ENCODE assay signal across 1 cellular context in the genomic region with DNA sequence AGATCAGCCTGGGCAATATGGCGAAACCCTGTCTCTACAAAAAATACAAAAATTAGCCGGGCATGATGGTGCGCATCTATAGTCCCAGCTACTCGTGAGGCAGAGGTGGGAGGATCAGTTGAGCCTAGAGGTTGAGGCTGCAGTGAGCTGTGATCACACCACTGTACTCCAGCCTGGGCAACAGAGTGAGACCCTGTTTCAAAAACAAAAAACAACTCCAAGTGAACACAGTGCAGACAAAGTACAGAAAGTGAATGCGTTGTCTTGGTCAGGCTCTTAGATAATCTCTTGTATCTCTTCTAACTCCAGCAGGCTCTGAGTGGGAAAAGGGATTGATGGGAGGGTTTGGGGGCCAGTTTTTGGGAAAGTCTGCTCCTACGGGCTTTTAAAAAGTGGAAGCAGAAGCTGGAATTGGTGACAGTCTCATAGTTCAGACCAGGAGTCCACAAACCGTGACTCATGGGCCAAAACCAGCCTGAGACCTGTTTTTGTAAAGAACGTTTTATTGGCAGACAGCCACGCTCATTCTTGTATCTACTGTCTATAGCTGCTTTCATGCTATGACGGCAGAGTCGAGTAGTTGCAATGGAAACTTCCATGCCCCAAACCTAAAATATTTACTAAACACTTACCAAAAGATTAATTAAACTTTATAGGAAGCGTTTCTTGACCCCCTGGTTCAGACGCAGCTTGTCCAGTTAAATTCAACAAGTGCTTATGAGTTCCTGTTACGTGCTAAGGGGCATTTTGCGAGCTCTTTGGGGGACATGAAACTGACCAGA.
TF ChIP-seq lines count a peak whose summit lies in the region.

No MANE protein-coding gene starts in this region.

TF ChIP-seq in HepG2, 621 proteins besides CTCF, POLR2A, EP300 and RAD21:
- TF ChIP-seq, protein P1, sequence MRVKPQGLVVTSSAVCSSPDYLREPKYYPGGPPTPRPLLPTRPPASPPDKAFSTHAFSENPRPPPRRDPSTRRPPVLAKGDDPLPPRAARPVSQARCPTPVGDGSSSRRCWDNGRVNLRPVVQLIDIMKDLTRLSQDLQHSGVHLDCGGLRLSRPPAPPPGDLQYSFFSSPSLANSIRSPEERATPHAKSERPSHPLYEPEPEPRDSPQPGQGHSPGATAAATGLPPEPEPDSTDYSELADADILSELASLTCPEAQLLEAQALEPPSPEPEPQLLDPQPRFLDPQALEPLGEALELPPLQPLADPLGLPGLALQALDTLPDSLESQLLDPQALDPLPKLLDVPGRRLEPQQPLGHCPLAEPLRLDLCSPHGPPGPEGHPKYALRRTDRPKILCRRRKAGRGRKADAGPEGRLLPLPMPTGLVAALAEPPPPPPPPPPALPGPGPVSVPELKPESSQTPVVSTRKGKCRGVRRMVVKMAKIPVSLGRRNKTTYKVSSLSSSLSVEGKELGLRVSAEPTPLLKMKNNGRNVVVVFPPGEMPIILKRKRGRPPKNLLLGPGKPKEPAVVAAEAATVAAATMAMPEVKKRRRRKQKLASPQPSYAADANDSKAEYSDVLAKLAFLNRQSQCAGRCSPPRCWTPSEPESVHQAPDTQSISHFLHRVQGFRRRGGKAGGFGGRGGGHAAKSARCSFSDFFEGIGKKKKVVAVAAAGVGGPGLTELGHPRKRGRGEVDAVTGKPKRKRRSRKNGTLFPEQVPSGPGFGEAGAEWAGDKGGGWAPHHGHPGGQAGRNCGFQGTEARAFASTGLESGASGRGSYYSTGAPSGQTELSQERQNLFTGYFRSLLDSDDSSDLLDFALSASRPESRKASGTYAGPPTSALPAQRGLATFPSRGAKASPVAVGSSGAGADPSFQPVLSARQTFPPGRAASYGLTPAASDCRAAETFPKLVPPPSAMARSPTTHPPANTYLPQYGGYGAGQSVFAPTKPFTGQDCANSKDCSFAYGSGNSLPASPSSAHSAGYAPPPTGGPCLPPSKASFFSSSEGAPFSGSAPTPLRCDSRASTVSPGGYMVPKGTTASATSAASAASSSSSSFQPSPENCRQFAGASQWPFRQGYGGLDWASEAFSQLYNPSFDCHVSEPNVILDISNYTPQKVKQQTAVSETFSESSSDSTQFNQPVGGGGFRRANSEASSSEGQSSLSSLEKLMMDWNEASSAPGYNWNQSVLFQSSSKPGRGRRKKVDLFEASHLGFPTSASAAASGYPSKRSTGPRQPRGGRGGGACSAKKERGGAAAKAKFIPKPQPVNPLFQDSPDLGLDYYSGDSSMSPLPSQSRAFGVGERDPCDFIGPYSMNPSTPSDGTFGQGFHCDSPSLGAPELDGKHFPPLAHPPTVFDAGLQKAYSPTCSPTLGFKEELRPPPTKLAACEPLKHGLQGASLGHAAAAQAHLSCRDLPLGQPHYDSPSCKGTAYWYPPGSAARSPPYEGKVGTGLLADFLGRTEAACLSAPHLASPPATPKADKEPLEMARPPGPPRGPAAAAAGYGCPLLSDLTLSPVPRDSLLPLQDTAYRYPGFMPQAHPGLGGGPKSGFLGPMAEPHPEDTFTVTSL (CRISPR knock-in tag; IDR thresholded peaks at IDR 0.05; ENCODE audit: borderline replicate concordance), result 0 out of 2 replicates have a peak, but pooled peaks have one; percentile 16
- TF ChIP-seq ZNF329 (CRISPR knock-in tag; IDR thresholded peaks at IDR 0.05; ENCODE audit: low read depth), result no peak
- no peak for TF ChIP-seq NFIB (CRISPR knock-in tag; IDR thresholded peaks at IDR 0.05; ENCODE audit: borderline replicate concordance)
- 0 out of 2 replicates have a peak, but pooled peaks have one; percentile 14 for TF ChIP-seq SOX5 (CRISPR knock-in tag; IDR thresholded peaks at IDR 0.05; ENCODE audit: borderline replicate concordance)
- peak; percentile 51; the same call in 1 of the 2 replicates for TF ChIP-seq ZNF441 (CRISPR knock-in tag; IDR thresholded peaks at IDR 0.05; ENCODE audit: borderline replicate concordance)
- TF ChIP-seq ZNF660 (CRISPR knock-in tag; IDR thresholded peaks at IDR 0.05; ENCODE audit: borderline replicate concordance, low read depth), result no peak
- TF ChIP-seq HNF4A (CRISPR knock-in tag; IDR thresholded peaks at IDR 0.05), result peak; percentile 26
- no peak for TF ChIP-seq ELF3 (CRISPR knock-in tag; IDR thresholded peaks at IDR 0.05)
- no peak for TF ChIP-seq TBX2 (CRISPR knock-in tag; IDR thresholded peaks at IDR 0.05; ENCODE audit: borderline replicate concordance)
- no peak for TF ChIP-seq ZNF326 (CRISPR knock-in tag; IDR thresholded peaks at IDR 0.05; ENCODE audit: borderline replicate concordance)
- TF ChIP-seq FOXA1 (IDR thresholded peaks at IDR 0.05), result no peak
- TF ChIP-seq FOXA1 (CRISPR knock-in tag; IDR thresholded peaks at IDR 0.05), result no peak
- TF ChIP-seq, protein P2, sequence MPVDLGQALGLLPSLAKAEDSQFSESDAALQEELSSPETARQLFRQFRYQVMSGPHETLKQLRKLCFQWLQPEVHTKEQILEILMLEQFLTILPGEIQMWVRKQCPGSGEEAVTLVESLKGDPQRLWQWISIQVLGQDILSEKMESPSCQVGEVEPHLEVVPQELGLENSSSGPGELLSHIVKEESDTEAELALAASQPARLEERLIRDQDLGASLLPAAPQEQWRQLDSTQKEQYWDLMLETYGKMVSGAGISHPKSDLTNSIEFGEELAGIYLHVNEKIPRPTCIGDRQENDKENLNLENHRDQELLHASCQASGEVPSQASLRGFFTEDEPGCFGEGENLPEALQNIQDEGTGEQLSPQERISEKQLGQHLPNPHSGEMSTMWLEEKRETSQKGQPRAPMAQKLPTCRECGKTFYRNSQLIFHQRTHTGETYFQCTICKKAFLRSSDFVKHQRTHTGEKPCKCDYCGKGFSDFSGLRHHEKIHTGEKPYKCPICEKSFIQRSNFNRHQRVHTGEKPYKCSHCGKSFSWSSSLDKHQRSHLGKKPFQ (CRISPR knock-in tag; IDR thresholded peaks at IDR 0.05; ENCODE audit: insufficient replicate concordance), result no peak
- TF ChIP-seq ZFP36L1 (CRISPR knock-in tag; IDR thresholded peaks at IDR 0.05), result no peak
- TF ChIP-seq KAT2B (IDR thresholded peaks at IDR 0.05; ENCODE audit: borderline replicate concordance, low read depth, low read length), result no peak
- TF ChIP-seq, protein P3, sequence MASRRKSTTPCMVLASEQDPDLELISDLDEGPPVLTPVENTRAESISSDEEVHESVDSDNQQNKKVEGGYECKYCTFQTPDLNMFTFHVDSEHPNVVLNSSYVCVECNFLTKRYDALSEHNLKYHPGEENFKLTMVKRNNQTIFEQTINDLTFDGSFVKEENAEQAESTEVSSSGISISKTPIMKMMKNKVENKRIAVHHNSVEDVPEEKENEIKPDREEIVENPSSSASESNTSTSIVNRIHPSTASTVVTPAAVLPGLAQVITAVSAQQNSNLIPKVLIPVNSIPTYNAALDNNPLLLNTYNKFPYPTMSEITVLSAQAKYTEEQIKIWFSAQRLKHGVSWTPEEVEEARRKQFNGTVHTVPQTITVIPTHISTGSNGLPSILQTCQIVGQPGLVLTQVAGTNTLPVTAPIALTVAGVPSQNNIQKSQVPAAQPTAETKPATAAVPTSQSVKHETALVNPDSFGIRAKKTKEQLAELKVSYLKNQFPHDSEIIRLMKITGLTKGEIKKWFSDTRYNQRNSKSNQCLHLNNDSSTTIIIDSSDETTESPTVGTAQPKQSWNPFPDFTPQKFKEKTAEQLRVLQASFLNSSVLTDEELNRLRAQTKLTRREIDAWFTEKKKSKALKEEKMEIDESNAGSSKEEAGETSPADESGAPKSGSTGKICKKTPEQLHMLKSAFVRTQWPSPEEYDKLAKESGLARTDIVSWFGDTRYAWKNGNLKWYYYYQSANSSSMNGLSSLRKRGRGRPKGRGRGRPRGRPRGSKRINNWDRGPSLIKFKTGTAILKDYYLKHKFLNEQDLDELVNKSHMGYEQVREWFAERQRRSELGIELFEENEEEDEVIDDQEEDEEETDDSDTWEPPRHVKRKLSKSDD (CRISPR knock-in tag; IDR thresholded peaks at IDR 0.05; ENCODE audit: low read depth), result no peak
- TF ChIP-seq ZMYM3 (CRISPR knock-in tag; IDR thresholded peaks at IDR 0.05), result peak; percentile 53; the same call in 1 of the 2 replicates
- TF ChIP-seq, protein P4, sequence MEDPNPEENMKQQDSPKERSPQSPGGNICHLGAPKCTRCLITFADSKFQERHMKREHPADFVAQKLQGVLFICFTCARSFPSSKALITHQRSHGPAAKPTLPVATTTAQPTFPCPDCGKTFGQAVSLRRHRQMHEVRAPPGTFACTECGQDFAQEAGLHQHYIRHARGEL (CRISPR knock-in tag; IDR thresholded peaks at IDR 0.05), result 0 out of 2 replicates have a peak, but pooled peaks have one; percentile 2
- TF ChIP-seq, protein P5, sequence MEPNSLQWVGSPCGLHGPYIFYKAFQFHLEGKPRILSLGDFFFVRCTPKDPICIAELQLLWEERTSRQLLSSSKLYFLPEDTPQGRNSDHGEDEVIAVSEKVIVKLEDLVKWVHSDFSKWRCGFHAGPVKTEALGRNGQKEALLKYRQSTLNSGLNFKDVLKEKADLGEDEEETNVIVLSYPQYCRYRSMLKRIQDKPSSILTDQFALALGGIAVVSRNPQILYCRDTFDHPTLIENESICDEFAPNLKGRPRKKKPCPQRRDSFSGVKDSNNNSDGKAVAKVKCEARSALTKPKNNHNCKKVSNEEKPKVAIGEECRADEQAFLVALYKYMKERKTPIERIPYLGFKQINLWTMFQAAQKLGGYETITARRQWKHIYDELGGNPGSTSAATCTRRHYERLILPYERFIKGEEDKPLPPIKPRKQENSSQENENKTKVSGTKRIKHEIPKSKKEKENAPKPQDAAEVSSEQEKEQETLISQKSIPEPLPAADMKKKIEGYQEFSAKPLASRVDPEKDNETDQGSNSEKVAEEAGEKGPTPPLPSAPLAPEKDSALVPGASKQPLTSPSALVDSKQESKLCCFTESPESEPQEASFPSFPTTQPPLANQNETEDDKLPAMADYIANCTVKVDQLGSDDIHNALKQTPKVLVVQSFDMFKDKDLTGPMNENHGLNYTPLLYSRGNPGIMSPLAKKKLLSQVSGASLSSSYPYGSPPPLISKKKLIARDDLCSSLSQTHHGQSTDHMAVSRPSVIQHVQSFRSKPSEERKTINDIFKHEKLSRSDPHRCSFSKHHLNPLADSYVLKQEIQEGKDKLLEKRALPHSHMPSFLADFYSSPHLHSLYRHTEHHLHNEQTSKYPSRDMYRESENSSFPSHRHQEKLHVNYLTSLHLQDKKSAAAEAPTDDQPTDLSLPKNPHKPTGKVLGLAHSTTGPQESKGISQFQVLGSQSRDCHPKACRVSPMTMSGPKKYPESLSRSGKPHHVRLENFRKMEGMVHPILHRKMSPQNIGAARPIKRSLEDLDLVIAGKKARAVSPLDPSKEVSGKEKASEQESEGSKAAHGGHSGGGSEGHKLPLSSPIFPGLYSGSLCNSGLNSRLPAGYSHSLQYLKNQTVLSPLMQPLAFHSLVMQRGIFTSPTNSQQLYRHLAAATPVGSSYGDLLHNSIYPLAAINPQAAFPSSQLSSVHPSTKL (CRISPR knock-in tag; IDR thresholded peaks at IDR 0.05), result peak; percentile 17; the same call in 1 of the 2 replicates
- no peak for TF ChIP-seq FOXA3 (CRISPR knock-in tag; IDR thresholded peaks at IDR 0.05)
- peak; percentile 94 for TF ChIP-seq ZNF121 (CRISPR knock-in tag; IDR thresholded peaks at IDR 0.05)
- 0 out of 2 replicates have a peak, but pooled peaks have one; percentile 24 for TF ChIP-seq ZNF776 (CRISPR knock-in tag; IDR thresholded peaks at IDR 0.05)
- no peak for TF ChIP-seq ZFP62 (CRISPR knock-in tag; IDR thresholded peaks at IDR 0.05)
- TF ChIP-seq CREB1 (IDR thresholded peaks at IDR 0.05), result peak; percentile 30; the same call in 1 of the 2 replicates
- no peak for TF ChIP-seq CREB1 (CRISPR knock-in tag; IDR thresholded peaks at IDR 0.05)
- no peak for TF ChIP-seq ZBTB20 (CRISPR knock-in tag; IDR thresholded peaks at IDR 0.05; ENCODE audit: borderline replicate concordance, low read depth)
- TF ChIP-seq CENPX (CRISPR knock-in tag; IDR thresholded peaks at IDR 0.05), result no peak
- TF ChIP-seq TEAD3 (CRISPR knock-in tag; optimal IDR thresholded peaks at IDR 0.05; ENCODE audit: borderline replicate concordance), result peak; percentile 38
- no peak for TF ChIP-seq TCF7L2 (IDR thresholded peaks at IDR 0.05; ENCODE audit: low read depth, low read length)
- TF ChIP-seq LCORL (IDR thresholded peaks at IDR 0.05), result no peak
- peak; percentile 51; the same call in 1 of the 2 replicates for TF ChIP-seq LCORL (CRISPR knock-in tag; IDR thresholded peaks at IDR 0.05)
- TF ChIP-seq ZNF737 (CRISPR knock-in tag; IDR thresholded peaks at IDR 0.05; ENCODE audit: borderline replicate concordance), result no peak
- no peak for TF ChIP-seq ZBTB42 (CRISPR knock-in tag; IDR thresholded peaks at IDR 0.05)
- TF ChIP-seq FOSL2 (CRISPR knock-in tag; IDR thresholded peaks at IDR 0.05), result peak; percentile 84
- peak; percentile 45; the same call in 1 of the 2 replicates for TF ChIP-seq ZBTB38 (CRISPR knock-in tag; IDR thresholded peaks at IDR 0.05)
- TF ChIP-seq, protein P6, sequence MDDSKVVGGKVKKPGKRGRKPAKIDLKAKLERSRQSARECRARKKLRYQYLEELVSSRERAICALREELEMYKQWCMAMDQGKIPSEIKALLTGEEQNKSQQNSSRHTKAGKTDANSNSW (CRISPR knock-in tag; IDR thresholded peaks at IDR 0.05; ENCODE audit: borderline replicate concordance), result no peak
- TF ChIP-seq ATRX (CRISPR knock-in tag; IDR thresholded peaks at IDR 0.05; ENCODE audit: borderline replicate concordance), result no peak
- TF ChIP-seq, protein P7, sequence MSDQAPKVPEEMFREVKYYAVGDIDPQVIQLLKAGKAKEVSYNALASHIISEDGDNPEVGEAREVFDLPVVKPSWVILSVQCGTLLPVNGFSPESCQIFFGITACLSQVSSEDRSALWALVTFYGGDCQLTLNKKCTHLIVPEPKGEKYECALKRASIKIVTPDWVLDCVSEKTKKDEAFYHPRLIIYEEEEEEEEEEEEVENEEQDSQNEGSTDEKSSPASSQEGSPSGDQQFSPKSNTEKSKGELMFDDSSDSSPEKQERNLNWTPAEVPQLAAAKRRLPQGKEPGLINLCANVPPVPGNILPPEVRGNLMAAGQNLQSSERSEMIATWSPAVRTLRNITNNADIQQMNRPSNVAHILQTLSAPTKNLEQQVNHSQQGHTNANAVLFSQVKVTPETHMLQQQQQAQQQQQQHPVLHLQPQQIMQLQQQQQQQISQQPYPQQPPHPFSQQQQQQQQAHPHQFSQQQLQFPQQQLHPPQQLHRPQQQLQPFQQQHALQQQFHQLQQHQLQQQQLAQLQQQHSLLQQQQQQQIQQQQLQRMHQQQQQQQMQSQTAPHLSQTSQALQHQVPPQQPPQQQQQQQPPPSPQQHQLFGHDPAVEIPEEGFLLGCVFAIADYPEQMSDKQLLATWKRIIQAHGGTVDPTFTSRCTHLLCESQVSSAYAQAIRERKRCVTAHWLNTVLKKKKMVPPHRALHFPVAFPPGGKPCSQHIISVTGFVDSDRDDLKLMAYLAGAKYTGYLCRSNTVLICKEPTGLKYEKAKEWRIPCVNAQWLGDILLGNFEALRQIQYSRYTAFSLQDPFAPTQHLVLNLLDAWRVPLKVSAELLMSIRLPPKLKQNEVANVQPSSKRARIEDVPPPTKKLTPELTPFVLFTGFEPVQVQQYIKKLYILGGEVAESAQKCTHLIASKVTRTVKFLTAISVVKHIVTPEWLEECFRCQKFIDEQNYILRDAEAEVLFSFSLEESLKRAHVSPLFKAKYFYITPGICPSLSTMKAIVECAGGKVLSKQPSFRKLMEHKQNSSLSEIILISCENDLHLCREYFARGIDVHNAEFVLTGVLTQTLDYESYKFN (CRISPR knock-in tag; conservative IDR thresholded peaks at IDR 0.05), result peak; percentile 49
